In genomic region chr9:104787306-104788015, GRCh38 we compare ENCODE assay signal across 27 cellular contexts. TPM values are rescaled to one million over a fixed set of nuclear protein-coding genes. Genes with fewer than 3 reads are reported as not detected.
A peak's percentile ranks its signal among the peaks of the same experiment; 100 is the strongest.
DNase-seq lines count a peak whose midpoint lies in the region; ATAC-seq and TF ChIP-seq lines count a peak whose summit lies in the region.
"Had no signal": no experiment of that assay in that cellular context is flagged by ENCODE, and none has a peak within 500 bp of the region (broad histone marks: within the 10 kb centered on the region; RNA-seq: fewer than 3 reads in every experiment).

No MANE protein-coding gene starts in this region.

- H3K36me3 ChIP-seq in adipocyte (ENCODE audit: control insufficient read depth, insufficient read depth, low read length, severe bottlenecking): peaks cover 100% of the 10 kb centered on the region
- H3K36me3 ChIP-seq in hepatocyte (replicated peaks; ENCODE audit: insufficient read depth, low read depth): peaks cover 13% of the 10 kb centered on the region
- H3K36me3 ChIP-seq in trophoblast cell (ENCODE audit: control insufficient read depth in 1 of 2, insufficient read depth in 2 of 2, low read length in 2 of 2): peaks cover 2 to 11% of the 10 kb centered on the region in 2 experiments

- peak overlapping the region; percentile 25 for H2BK12ac ChIP-seq in trophoblast cell (ENCODE audit: low read length)

- no peak overlapping the region for H2AFZ ChIP-seq in hepatocyte
- no peak overlapping the region for H2AFZ ChIP-seq in trophoblast cell (ENCODE audit: insufficient read depth, low read length, poor library complexity)
- H2AFZ ChIP-seq: GM23248 had no signal

- no peaks in the 10 kb centered on the region for H3K27me3 ChIP-seq in adipocyte (replicated peaks; ENCODE audit: control insufficient read depth, insufficient read depth, low read length)
- H3K27me3 ChIP-seq in hepatocyte: no peaks in the 10 kb centered on the region
- no peaks in the 10 kb centered on the region for H3K27me3 ChIP-seq in trophoblast cell (ENCODE audit: insufficient read depth, low read length)
- H3K27me3 ChIP-seq: BLaER1 had no signal

- peak overlapping the region; percentile 60 for H2BK5ac ChIP-seq in trophoblast cell (ENCODE audit: low read depth, low read length, poor library complexity)

- H3K27ac ChIP-seq in hepatocyte: peak overlapping the region; percentile 0
- peak overlapping the region; percentile 41 for H3K27ac ChIP-seq in trophoblast cell (ENCODE audit: low read depth, low read length)
- H3K27ac ChIP-seq: BLaER1, GM23248, RWPE1 had no signal

- H3K9me3 ChIP-seq in adipocyte (ENCODE audit: control insufficient read depth, low read length) (no peaks in the 10 kb centered on the region), hepatocyte (ENCODE audit: low read depth) (no peaks in the 10 kb centered on the region), trophoblast cell (ENCODE audit: insufficient read depth, low read depth, low read length) (no peaks in the 10 kb centered on the region)
- H3K9me3 ChIP-seq: BLaER1, SK-N-SH had no signal

- H3K14ac ChIP-seq in trophoblast cell (ENCODE audit: low read length): no peak overlapping the region

- H3K18ac ChIP-seq in trophoblast cell (ENCODE audit: low read length): no peak overlapping the region

- no peaks in the 10 kb centered on the region for H4K20me1 ChIP-seq in hepatocyte (ENCODE audit: insufficient read depth, poor library complexity, severe bottlenecking)

- H3K4me2 ChIP-seq in hepatocyte: no peak overlapping the region
- H3K4me2 ChIP-seq in trophoblast cell (ENCODE audit: low read length): peak overlapping the region; percentile 11
- H3K4me2 ChIP-seq: BLaER1, SK-N-SH had no signal

- no peak overlapping the region for H3K23ac ChIP-seq in trophoblast cell (ENCODE audit: low read length)

- H4K91ac ChIP-seq in trophoblast cell (ENCODE audit: low read depth, low read length): peak overlapping the region; percentile 58

- H3K9ac ChIP-seq in adipocyte (ENCODE audit: low read length) (peak overlapping the region; percentile 8), trophoblast cell (ENCODE audit: low read length) (no peak overlapping the region)
- H3K9ac ChIP-seq: BLaER1, GM23248, SK-N-SH had no signal

- H3K9me2 ChIP-seq in hepatocyte (replicated peaks; ENCODE audit: insufficient read depth): no peaks in the 10 kb centered on the region
- H3K9me2 ChIP-seq: SK-N-SH had no signal

- H3K79me1 ChIP-seq in trophoblast cell (ENCODE audit: low read length): peaks cover 8% of the 10 kb centered on the region

- 43% methylated on average over 7 of the region's 7 CpGs for WGBS in hepatocyte (ENCODE audit: low lambda C conversion rate, missing lambda C conversion rate)
- WGBS in trophoblast cell (ENCODE audit: extremely low coverage, insufficient coverage, insufficient read length): no CpG with 5 or more reads among the region's 7 CpGs

- no peak overlapping the region for H3K4ac ChIP-seq in trophoblast cell (ENCODE audit: low read depth, low read length)

- H4K12ac ChIP-seq in trophoblast cell (ENCODE audit: low read depth, low read length): no peak overlapping the region

- H3K4me3 ChIP-seq in adipocyte (ENCODE audit: low read length): no peak overlapping the region
- H3K4me3 ChIP-seq in hepatocyte: no peak overlapping the region
- H3K4me3 ChIP-seq in trophoblast cell (ENCODE audit: low read depth, low read length): no peak overlapping the region
- H3K4me3 ChIP-seq: BLaER1, GM23248 had no signal

- H3K4me1 ChIP-seq in adipocyte (ENCODE audit: control insufficient read depth, insufficient read depth, low read length) (peaks cover 30% of the 10 kb centered on the region), hepatocyte (ENCODE audit: insufficient read depth) (no peaks in the 10 kb centered on the region), trophoblast cell (ENCODE audit: control insufficient read depth in 1 of 2, insufficient read depth in 2 of 2, low read length in 2 of 2) (peaks cover 10 to 11% of the 10 kb centered on the region in 2 experiments)

- peak; percentile 88 for DNase-seq in SK-N-DZ (ENCODE audit: low spot score)
- DNase-seq in adipocyte (ENCODE audit: low read depth): no peak
- no peak for DNase-seq in hepatocyte (ENCODE audit: low spot score)
- DNase-seq in trophoblast cell: no peak
- DNase-seq in NCI-H524 (lab: John Stamatoyannopoulos, UW): no peak
- no peak for DNase-seq in NCI-H2029 (lab: John Stamatoyannopoulos, UW)
- DNase-seq: CD4-positive, alpha-beta T cell; COR-L47; DMS 273 treated with DMSO at 0.1 percent for 48 hours; GDM1; GM23248; H9; HFFc6; KBM-7; MM.1S; NCI-H1048; NCI-H1436; NCI-H187 treated with DMSO at 0.1 percent for 48 hours; NCI-H226; NCI-H510A treated with DMSO at 0.1 percent for 48 hours; NCI-H774; NK-92 treated with Interleukin-12 subunit alpha and Interleukin-12 subunit beta, amount 100 ng/mL, for 24 hours; SHP77 treated with DMSO at 0.1 percent for 48 hours; SK-N-SH had no signal

- H2AK5ac ChIP-seq in trophoblast cell (ENCODE audit: low read length): no peak overlapping the region

- peak overlapping the region; percentile 58 for H2BK120ac ChIP-seq in trophoblast cell (ENCODE audit: insufficient read depth, low read length, poor library complexity)

- peak overlapping the region; percentile 36 for H4K8ac ChIP-seq in trophoblast cell (ENCODE audit: low read depth, low read length)

- H3K79me2 ChIP-seq in hepatocyte: no peaks in the 10 kb centered on the region
- H3K79me2 ChIP-seq in trophoblast cell (ENCODE audit: control insufficient read depth, insufficient read depth, low read length, poor library complexity): no peaks in the 10 kb centered on the region

- ATAC-seq in GM18909 (IDR thresholded peaks at IDR 0.05; ENCODE audit: poor library complexity, unreplicated experiment): no peak

- no peak for TF ChIP-seq CTCF in hepatocyte (IDR thresholded peaks at IDR 0.05; ENCODE audit: poor library complexity)

RNA-seq across cellular contexts. Expression of gene NIPSNAP3B, which starts 23.5 kb away (rescaled TPM):
- polyA plus RNA-seq in SK-N-DZ (2014; cell fraction: cytosol; rRNA removed): 4.9 and 5.1 TPM in 2 replicates
- polyA plus RNA-seq in SK-N-DZ (2014; cell fraction: nucleus; rRNA removed): 1.4 and 4.4 TPM in 2 replicates
- 2.0 and 2.8 TPM in 2 replicates for total RNA-seq in hepatocyte
- polyA plus RNA-seq in hepatocyte: 1.8 and 3.3 TPM in 2 replicates
- 0.37 and 0.47 TPM in 2 replicates for polyA plus RNA-seq in trophoblast cell (2013)

RNA-seq across cellular contexts. Expression of gene NIPSNAP3A, which starts 40.0 kb away (rescaled TPM):
- polyA plus RNA-seq in SK-N-DZ (2014; cell fraction: cytosol; rRNA removed): 38.6 and 45.2 TPM in 2 replicates
- 29.9 and 38.3 TPM in 2 replicates for polyA plus RNA-seq in SK-N-DZ (2014; cell fraction: nucleus; rRNA removed)
- total RNA-seq in hepatocyte: 44.4 and 47.8 TPM in 2 replicates
- 31.8 and 37.3 TPM in 2 replicates for polyA plus RNA-seq in hepatocyte
- 15.4 and 15.6 TPM in 2 replicates for polyA plus RNA-seq in trophoblast cell (2013)
